Comparison of ENCODE assay signal across 17 cellular contexts in genomic region chr2:136359121-136359965, GRCh38.
"Had no signal": no experiment of that assay in that cellular context is flagged by ENCODE, and none has a peak within 500 bp of the region (broad histone marks: within the 10 kb centered on the region; RNA-seq: fewer than 3 reads in every experiment).

No MANE protein-coding gene starts in this region.

- H3K36me3 Mint-ChIP-seq: naive B cell, T-cell had no signal

- H3K27ac ChIP-seq: body of pancreas, left ventricle myocardium inferior, ovary, right lobe of liver, tibial nerve, vagina had no signal

- H3K9me3 ChIP-seq: body of pancreas, left ventricle myocardium inferior, ovary, right lobe of liver, SK-N-SH, tibial nerve, vagina had no signal

- H3K4me3 ChIP-seq: body of pancreas, left ventricle myocardium inferior, ovary, right lobe of liver, smooth muscle cell, tibial nerve, vagina had no signal

- H3K27me3 Mint-ChIP-seq: naive B cell, T-cell had no signal

- DNase-seq: activated gamma-delta T cell treated with Interleukin-2 at 50 U/mL for 16 hours; amygdala; body of pancreas; cortex of kidney; effector CD4-positive, alpha-beta T cell; foreskin fibroblast; glutamatergic neuron; left ventricle myocardium inferior; naive B cell; ovary; right lobe of liver; SK-N-SH; T-cell; T-helper 9 cell had no signal

- H3K27ac Mint-ChIP-seq: T-cell had no signal

- H3K9me3 Mint-ChIP-seq: T-cell had no signal

- H3K36me3 ChIP-seq: left ventricle myocardium inferior, ovary, right lobe of liver, tibial nerve, vagina had no signal

- ATAC-seq: body of pancreas, right lobe of liver, T-cell had no signal

- H3K4me1 ChIP-seq: body of pancreas, right lobe of liver, tibial nerve, vagina had no signal

- H3K27me3 ChIP-seq: body of pancreas, ovary, right lobe of liver, tibial nerve, vagina had no signal

- H3K4me3 Mint-ChIP-seq: naive B cell, T-cell had no signal
